ENCODE assay signal across 1 cellular context in the genomic region with DNA sequence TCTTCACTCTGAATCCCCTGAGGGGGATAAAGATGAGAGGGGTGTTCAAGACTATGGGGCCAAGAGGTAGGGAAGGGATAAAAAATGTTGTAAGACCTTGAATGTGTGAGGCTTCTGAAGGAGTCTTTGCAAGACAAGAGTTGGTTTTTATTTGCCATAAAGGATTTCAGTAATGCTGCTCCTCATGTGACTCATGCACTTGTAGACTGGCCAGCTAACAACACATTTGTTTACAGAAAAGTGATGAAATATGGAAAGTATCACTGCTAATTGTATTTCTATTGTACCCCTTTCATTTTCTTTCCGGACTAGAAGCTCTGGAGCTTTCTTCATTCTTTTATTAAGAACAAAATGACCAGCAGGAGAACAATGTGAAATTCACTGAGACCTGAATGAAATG.
TF ChIP-seq lines count a peak whose summit lies in the region.

No MANE protein-coding gene starts in this region.

TF ChIP-seq in GM23338, 12 proteins besides CTCF, POLR2A, EP300 and RAD21 (continued from another document):
- TF ChIP-seq ZNF462 (CRISPR knock-in tag; IDR thresholded peaks at IDR 0.05) (no peak), ZNF331 (CRISPR knock-in tag; IDR thresholded peaks at IDR 0.05; ENCODE audit: low read depth) (no peak), STAT1 (IDR thresholded peaks at IDR 0.05; ENCODE audit: unreplicated experiment) (no peak)
